In genomic region chr10:5497948-5498730, GRCh38 we compare ENCODE assay signal across 28 cellular contexts. TPM values are rescaled to one million over a fixed set of nuclear protein-coding genes. Genes with fewer than 3 reads are reported as not detected.
"Had no signal": no experiment of that assay in that cellular context is flagged by ENCODE, and none has a peak within 500 bp of the region (broad histone marks: within the 10 kb centered on the region; RNA-seq: fewer than 3 reads in every experiment).

No MANE protein-coding gene starts in this region.

- H3K36me3 ChIP-seq: tibial artery, uterus had no signal

- H3K27me3 ChIP-seq: body of pancreas, foreskin keratinocyte, tibial artery, uterus had no signal

- DNase-seq: activated CD4-positive, alpha-beta T cell treated with anti-CD3 and anti-CD28 coated beads, Interleukin-2, amount 50 U/mL, for 1 hour; activated CD4-positive, CD25-positive, alpha-beta regulatory T cell treated with anti-CD3 and anti-CD28 coated beads, Interleukin-2, amount 50 U/mL, for 72 hours; activated CD8-positive, alpha-beta memory T cell treated with anti-CD3 and anti-CD28 coated beads for 24 hours; activated naive CD4-positive, alpha-beta T cell; activated naive CD8-positive, alpha-beta T cell treated with anti-CD3 and anti-CD28 coated beads for 36 hours; amniotic stem cell; central memory CD4-positive, alpha-beta T cell; foreskin keratinocyte; hippocampal formation; stimulated activated CD4-positive, alpha-beta T cell treated with anti-CD3 and anti-CD28 coated beads, Interleukin-4, amount 100 ng/mL, for 4 hours had no signal

- FAIRE-seq: colon, islet of Langerhans had no signal

- H3K27ac ChIP-seq: body of pancreas, foreskin keratinocyte, psoas muscle, tibial artery, uterus had no signal

- H3K4me3 ChIP-seq: body of pancreas, psoas muscle, tibial artery, uterus had no signal

- H3K4me1 ChIP-seq: psoas muscle, uterus had no signal

- H3K27me3 Mint-ChIP-seq: activated naive CD8-positive, alpha-beta T cell treated with anti-CD3 and anti-CD28 coated beads for 36 hours had no signal

- H3K4me1 Mint-ChIP-seq: activated naive CD8-positive, alpha-beta T cell treated with anti-CD3 and anti-CD28 coated beads for 36 hours; stimulated activated memory B cell treated with anti-CD40 and anti-IgM and Interleukin-4, amounts not matched to agents 10 μg/mL and 1 μg/mL and 100 μg/mL, for 72 hours had no signal

- H3K27ac Mint-ChIP-seq: activated naive CD8-positive, alpha-beta T cell treated with anti-CD3 and anti-CD28 coated beads for 36 hours; activated T-helper 1 cell treated with anti-CD3 and anti-CD28 coated beads, Interleukin-12 subunit alpha, Interleukin-12 subunit beta, Interleukin-2, Interleukin-4 antibody, amounts not matched to agents 30 ng/mL and 10 ng/mL and 1 ng/mL, durations not matched to agents 14 hours and 24 hours and 36 hours; stimulated activated memory B cell treated with anti-CD40 and anti-IgM and Interleukin-4, amounts not matched to agents 10 μg/mL and 1 μg/mL and 100 μg/mL, for 72 hours had no signal

- H3K9me3 Mint-ChIP-seq: activated naive CD8-positive, alpha-beta T cell treated with anti-CD3 and anti-CD28 coated beads for 36 hours; activated T-helper 1 cell treated with anti-CD3 and anti-CD28 coated beads, Interleukin-12 subunit alpha, Interleukin-12 subunit beta, Interleukin-2, Interleukin-4 antibody, amounts not matched to agents 30 ng/mL and 10 ng/mL and 1 ng/mL, durations not matched to agents 14 hours and 24 hours and 36 hours; stimulated activated memory B cell treated with anti-CD40 and anti-IgM and Interleukin-4, amounts not matched to agents 10 μg/mL and 1 μg/mL and 100 μg/mL, for 72 hours had no signal

- H3K9me3 ChIP-seq: body of pancreas, psoas muscle, tibial artery, uterus had no signal

- H3K4me3 Mint-ChIP-seq: activated naive CD8-positive, alpha-beta T cell treated with anti-CD3 and anti-CD28 coated beads for 36 hours; activated T-helper 1 cell treated with anti-CD3 and anti-CD28 coated beads, Interleukin-12 subunit alpha, Interleukin-12 subunit beta, Interleukin-2, Interleukin-4 antibody, amounts not matched to agents 30 ng/mL and 10 ng/mL and 1 ng/mL, durations not matched to agents 14 hours and 24 hours and 36 hours; stimulated activated memory B cell treated with anti-CD40 and anti-IgM and Interleukin-4, amounts not matched to agents 10 μg/mL and 1 μg/mL and 100 μg/mL, for 72 hours had no signal

- ATAC-seq: body of pancreas; foreskin keratinocyte; left lobe of liver; psoas muscle; SK-N-SH treated with all-trans-retinoic acid at 6 μM for 48 hours; stimulated activated memory B cell treated with anti-CD40 and anti-IgM and Interleukin-4, amounts not matched to agents 10 μg/mL and 1 μg/mL and 100 μg/mL, for 72 hours had no signal

- H3K36me3 Mint-ChIP-seq: activated naive CD8-positive, alpha-beta T cell treated with anti-CD3 and anti-CD28 coated beads for 36 hours; stimulated activated memory B cell treated with anti-CD40 and anti-IgM and Interleukin-4, amounts not matched to agents 10 μg/mL and 1 μg/mL and 100 μg/mL, for 72 hours had no signal

RNA-seq across cellular contexts. Expression of gene CALML5, which starts 1.2 kb away (rescaled TPM):
- total RNA-seq: activated naive CD8-positive, alpha-beta T cell treated with anti-CD3 and anti-CD28 coated beads for 36 hours; activated T-helper 1 cell treated with anti-CD3 and anti-CD28 coated beads, Interleukin-12 subunit alpha, Interleukin-12 subunit beta, Interleukin-2, Interleukin-4 antibody, amounts not matched to agents 30 ng/mL and 10 ng/mL and 1 ng/mL, durations not matched to agents 14 hours and 24 hours and 36 hours; body of pancreas; epithelial cell of proximal tubule; fibroblast of lung; left lobe of liver; mononuclear cell; osteoblast; psoas muscle; right cardiac atrium; subcutaneous adipose tissue; T-helper 1 cell treated with Interleukin-12 subunit alpha and Interleukin-12 subunit beta and Interleukin-4 antibody, amounts not matched to agents 30 ng/mL and 1 ng/mL, for 36 hours; uterus had no signal
- polyA plus RNA-seq: fibroblast of lung, neural cell, psoas muscle, right cardiac atrium had no signal

RNA-seq across cellular contexts. Expression of gene CALML3, which starts 26.6 kb away (rescaled TPM):
- total RNA-seq: activated naive CD8-positive, alpha-beta T cell treated with anti-CD3 and anti-CD28 coated beads for 36 hours; activated T-helper 1 cell treated with anti-CD3 and anti-CD28 coated beads, Interleukin-12 subunit alpha, Interleukin-12 subunit beta, Interleukin-2, Interleukin-4 antibody, amounts not matched to agents 30 ng/mL and 10 ng/mL and 1 ng/mL, durations not matched to agents 14 hours and 24 hours and 36 hours; body of pancreas; epithelial cell of proximal tubule; fibroblast of lung; left lobe of liver; mononuclear cell; osteoblast; psoas muscle; right cardiac atrium; subcutaneous adipose tissue; T-helper 1 cell treated with Interleukin-12 subunit alpha and Interleukin-12 subunit beta and Interleukin-4 antibody, amounts not matched to agents 30 ng/mL and 1 ng/mL, for 36 hours; uterus had no signal
- polyA plus RNA-seq: fibroblast of lung, neural cell, right cardiac atrium had no signal
